Comparison of ENCODE assay signal across 8 cellular contexts in the genomic region with DNA sequence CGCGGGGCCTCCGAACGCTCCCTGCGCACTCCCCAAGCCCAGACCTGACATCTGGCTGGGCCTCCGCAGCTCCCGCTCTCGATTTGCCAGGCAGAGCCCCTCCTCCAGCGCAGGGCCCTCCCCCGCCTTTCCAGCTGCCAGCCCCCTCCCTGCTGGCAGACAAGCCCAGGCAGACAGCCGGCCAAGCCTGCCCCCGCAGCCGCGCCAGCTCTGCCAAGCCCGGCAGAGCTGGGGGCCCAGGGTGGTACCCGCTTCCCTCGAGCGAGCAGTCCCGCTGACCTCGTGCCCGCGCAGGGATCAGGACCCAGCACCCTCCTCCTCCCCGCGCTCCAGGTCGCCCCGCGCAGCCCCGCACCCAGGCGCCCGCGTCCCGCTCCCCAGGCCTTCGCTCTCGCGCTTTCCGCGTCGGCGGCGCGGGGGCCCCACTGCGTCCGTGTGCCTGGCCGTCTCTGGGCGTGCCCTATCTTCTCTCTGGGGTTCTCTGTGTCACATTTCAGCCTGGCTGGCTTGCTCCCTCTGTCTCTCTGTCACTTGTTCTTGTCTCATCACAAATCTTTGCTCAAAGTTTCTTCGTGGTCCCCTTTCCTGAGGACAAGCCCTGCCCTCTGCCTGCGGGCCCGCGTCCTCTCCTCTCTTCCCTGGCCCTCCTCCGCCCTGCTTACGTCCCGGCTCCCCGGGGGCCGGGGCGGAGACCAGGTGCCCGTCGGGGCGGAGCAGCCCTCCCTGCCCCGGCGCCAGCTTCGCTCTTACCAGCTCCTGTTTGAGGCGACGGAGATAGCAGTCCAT. TPM values are rescaled to one million over a fixed set of nuclear protein-coding genes. Genes with fewer than 3 reads are reported as not detected.
DNase-seq lines count a peak whose midpoint lies in the region; ATAC-seq and TF ChIP-seq lines count a peak whose summit lies in the region.

No MANE protein-coding gene starts in this region.

- no peaks in the 10 kb centered on the region for H3K9me2 ChIP-seq in DOHH2 (replicated peaks; ENCODE audit: control insufficient read depth, low read length)

- no peak for TF ChIP-seq CTCF in DOHH2 (IDR thresholded peaks at IDR 0.05; ENCODE audit: low read depth, low read length, poor library complexity, severe bottlenecking)

- peaks cover 0 to 5% of the 10 kb centered on the region in 2 donors for H3K36me3 Mint-ChIP-seq in activated naive CD4-positive, alpha-beta T cell treated with anti-CD3 and anti-CD28 coated beads, Interleukin-2, amount 50 U/mL, for 72 hours

- peak overlapping the region; percentile 78 for H3K4me3 ChIP-seq in DOHH2 (ENCODE audit: low read length)

- intact Hi-C loops in Right ventricle myocardium inferior (cut with DNase I), result loop anchor here (1.0 kb wide), 2 partner anchors 9 to 18 kb away; no protein-coding TSS in a partner anchor

- peak overlapping the region in 1 of 2 donors; percentile 44 for H3K27ac Mint-ChIP-seq in activated naive CD4-positive, alpha-beta T cell treated with anti-CD3 and anti-CD28 coated beads, Interleukin-2, amount 50 U/mL, for 72 hours

- peak overlapping the region; percentile 1; the same call in 1 of the 2 replicates for H3K27ac ChIP-seq in DOHH2 (ENCODE audit: low read depth, low read length)

- no peaks in the 10 kb centered on the region for H3K79me2 ChIP-seq in DOHH2 (ENCODE audit: control insufficient read depth, low read length)

- no peaks in the 10 kb centered on the region for H3K9me3 Mint-ChIP-seq in activated naive CD4-positive, alpha-beta T cell treated with anti-CD3 and anti-CD28 coated beads, Interleukin-2, amount 50 U/mL, for 72 hours

- peaks cover 3% of the 10 kb centered on the region; the same call in 1 of the 2 replicates for H3F3A ChIP-seq in DOHH2 (ENCODE audit: control insufficient read depth, insufficient read depth)

- H3K4me2 ChIP-seq in DOHH2 (ENCODE audit: low read length), result peak overlapping the region; percentile 94

- no peaks in the 10 kb centered on the region for H3K9me3 ChIP-seq in DOHH2 (ENCODE audit: control insufficient read depth, insufficient read depth, low read length)

- no peaks in the 10 kb centered on the region for H3K36me3 ChIP-seq in DOHH2 (ENCODE audit: control insufficient read depth, low read length)

- peak; percentile 49 for DNase-seq in OCI-M1 (lab: John Stamatoyannopoulos, UW)
- DNase-seq in activated naive CD4-positive, alpha-beta T cell treated with anti-CD3 and anti-CD28 coated beads, Interleukin-2, amount 50 U/mL, for 72 hours (ENCODE audit: low spot score in 2 of 2), result peak; percentile 41 to 65
- peak; percentile 91 for DNase-seq in Right ventricle myocardium inferior (ENCODE audit: missing footprints)
- peak; percentile 83 for DNase-seq in occipital lobe (lab: John Stamatoyannopoulos, UW)
- DNase-seq in NCI-H2029 (lab: John Stamatoyannopoulos, UW), result no peak

- peaks cover 33% of the 10 kb centered on the region for H3K4me1 ChIP-seq in DOHH2 (ENCODE audit: control insufficient read depth, low read length)

- H3K27me3 ChIP-seq in DOHH2 (ENCODE audit: control insufficient read depth, low read length), result peaks cover 23% of the 10 kb centered on the region

- ATAC-seq in GM21367 (IDR thresholded peaks at IDR 0.05; ENCODE audit: unreplicated experiment) (peak; percentile 42), HG03575 (IDR thresholded peaks at IDR 0.05; ENCODE audit: extremely low read depth, insufficient number of reproducible peaks, low FRiP score, unreplicated experiment) (peak; percentile 12), Right ventricle myocardium inferior (peak; percentile 68)
- ATAC-seq in activated naive CD4-positive, alpha-beta T cell treated with anti-CD3 and anti-CD28 coated beads, Interleukin-2, amount 50 U/mL, for 72 hours, result peak; percentile 53 to 71

- H4K20me1 ChIP-seq in DOHH2 (ENCODE audit: control insufficient read depth, insufficient read depth, low read depth, low read length), result no peaks in the 10 kb centered on the region

RNA-seq across cellular contexts. Expression of a gene that starts 0.6 kb away (rescaled TPM):
- 1 to 10 TPM; 1.4 to 4.4 TPM for total RNA-seq in activated naive CD4-positive, alpha-beta T cell treated with anti-CD3 and anti-CD28 coated beads, Interleukin-2, amount 50 U/mL, for 72 hours
- 28.5 TPM for total RNA-seq in Right ventricle myocardium inferior
- total RNA-seq in occipital lobe, result 0.94 TPM

RNA-seq across cellular contexts. Expression of a gene that starts 17.1 kb away (rescaled TPM):
- total RNA-seq in activated naive CD4-positive, alpha-beta T cell treated with anti-CD3 and anti-CD28 coated beads, Interleukin-2, amount 50 U/mL, for 72 hours, result 10 to 100 TPM; 11.2 to 13.6 TPM
- 6.6 TPM for total RNA-seq in Right ventricle myocardium inferior
- total RNA-seq in occipital lobe, result 22.6 TPM

Comparison
In these comparisons a context has a peak if more than half of its experiments do, and no peak if none do; other contexts are left out.
1. ATAC-seq: peak in every context shown above with its lines; median percentile 68 in Right ventricle myocardium inferior; 62 in activated naive CD4-positive, alpha-beta T cell treated with anti-CD3 and anti-CD28 coated beads, Interleukin-2, amount 50 U/mL, for 72 hours; 42 in GM21367; 12 in HG03575.